Comparison of ENCODE assay signal across 26 cellular contexts in genomic region chr22:45262195-45262930, GRCh38. TPM values are rescaled to one million over a fixed set of nuclear protein-coding genes. Genes with fewer than 3 reads are reported as not detected.
DNase-seq lines count a peak whose midpoint lies in the region; ATAC-seq and TF ChIP-seq lines count a peak whose summit lies in the region.
"Had no signal": no experiment of that assay in that cellular context is flagged by ENCODE, and none has a peak within 500 bp of the region (broad histone marks: within the 10 kb centered on the region; RNA-seq: fewer than 3 reads in every experiment).

No MANE protein-coding gene starts in this region.

- in situ Hi-C loops in GM23248 (cut with MboI): no loop called here

- H3K4me3 Mint-ChIP-seq in naive B cell: peak overlapping the region in 7 of 8 donors; percentile 55 to 97 (median 81)
- H3K4me3 Mint-ChIP-seq: activated CD4-positive, alpha-beta memory T cell treated with anti-CD3 and anti-CD28 coated beads, Interleukin-2, amount 10 ng/mL, durations not matched to agents 7 days and 5 days; neural progenitor cell; T-helper 1 cell treated with Interleukin-12 subunit alpha and Interleukin-12 subunit beta and Interleukin-4 antibody, amounts not matched to agents 30 μg/mL and 1 μg/mL, for 36 hours had no signal

- TF ChIP-seq CTCF in RWPE1 (conservative IDR thresholded peaks at IDR 0.05; ENCODE audit: low read depth): no peak
- no peak for TF ChIP-seq CTCF in tibial artery (IDR thresholded peaks at IDR 0.05)

- WGBS in GM23248 (ENCODE audit: low coverage in 1 of 2, low lambda C conversion rate in 2 of 2, missing lambda C conversion rate in 2 of 2), 2 experiments: 88 to 89% methylated on average over 13 of the region's 13 CpGs

- H3K79me2 ChIP-seq in GM23248 (ENCODE audit: insufficient read depth): no peaks in the 10 kb centered on the region

- POLR2A ChIA-PET in RWPE1 (lab: Yijun Ruan, JAX; ENCODE audit: low non-redundant PET): no interaction called here

- CTCF ChIA-PET in RWPE1 (lab: Yijun Ruan, JAX): no interaction called here

- peaks cover 9% of the 10 kb centered on the region; the same call in 1 of the 2 replicates for H3F3A ChIP-seq in GM23248 (ENCODE audit: insufficient read depth)

- peak overlapping the region in 8 of 10 experiments; percentile 3 to 52 (median 36); a peak in 11 of 20 replicates for H3K4me3 ChIP-seq in BLaER1 treated with 17β-estradiol and CSF1 and Interleukin-3, amounts not matched to agents 10 nM and 100 nM
- H3K4me3 ChIP-seq in GM23248: no peak overlapping the region
- no peak overlapping the region for H3K4me3 ChIP-seq in tibial artery
- H3K4me3 ChIP-seq: HAP-1, neural progenitor cell, smooth muscle cell, vagina had no signal

- no peak overlapping the region for H2AFZ ChIP-seq in GM23248
- H2AFZ ChIP-seq: neural progenitor cell had no signal

- intact Hi-C loops in tibial artery (cut with DNase I; ENCODE audit: low total_unique reads) (no loop called here), left colon (cut with DNase I, micrococcal nuclease) (loop anchor here in 1 of 2 donors (10.0 kb wide), 1 partner anchor 292 kb away; no protein-coding TSS in a partner anchor)

- H3K9me2 ChIP-seq in GM23248 (ENCODE audit: insufficient read depth): no peaks in the 10 kb centered on the region

- H3K27me3 ChIP-seq in BLaER1 treated with 17β-estradiol and CSF1 and Interleukin-3, amounts not matched to agents 10 nM and 100 nM: no peaks in the 10 kb centered on the region
- H3K27me3 ChIP-seq in GM23248 (replicated peaks; ENCODE audit: insufficient read depth) (no peaks in the 10 kb centered on the region), tibial artery (no peaks in the 10 kb centered on the region)
- H3K27me3 ChIP-seq: neural progenitor cell, vagina had no signal

- H3K4me1 Mint-ChIP-seq in naive B cell: peaks cover 40 to 53% (median 48%) of the 10 kb centered on the region in 3 donors

- DNase-seq in RWPE1 (ENCODE audit: low spot score) (no peak), naive B cell (no peak), GM23248 (no peak), tibial artery (no peak), pons (ENCODE audit: low spot score) (no peak), left colon (no peak)
- DNase-seq: activated CD4-positive, alpha-beta memory T cell treated with anti-CD3 and anti-CD28 coated beads, Interleukin-2, amount 10 ng/mL, durations not matched to agents 7 days and 5 days; activated naive CD4-positive, alpha-beta T cell treated with Interleukin-2 at 50 U/mL for 16 hours; activated T-cell treated with anti-CD3 and anti-CD28 coated beads, Interleukin-2, amount 50 U/mL, for 1 hour; effector CD4-positive, alpha-beta T cell; kidney glomerular epithelial cell; midbrain; NCI-H1092; NCI-H2081 treated with DMSO at 0.1 percent for 48 hours; stimulated activated CD4-positive, alpha-beta T cell treated with anti-CD3 and anti-CD28 coated beads, Interleukin-4, amount 100 ng/mL, for 1 hour; WERI-Rb-1 had no signal

- peaks cover 0 to 6% (median 0%) of the 10 kb centered on the region in 3 donors for H3K27me3 Mint-ChIP-seq in naive B cell

- peaks cover 0 to 19% (median 9%) of the 10 kb centered on the region in 11 experiments; a peak in 16 of 22 replicates for H4K20me1 ChIP-seq in BLaER1 treated with 17β-estradiol and CSF1 and Interleukin-3, amounts not matched to agents 10 nM and 100 nM
- H4K20me1 ChIP-seq in GM23248 (ENCODE audit: insufficient read depth): no peaks in the 10 kb centered on the region

- H3K27ac Mint-ChIP-seq in naive B cell: peak overlapping the region in 3 of 6 donors; percentile 7 to 47 (median 14)
- H3K27ac Mint-ChIP-seq: activated CD4-positive, alpha-beta memory T cell treated with anti-CD3 and anti-CD28 coated beads, Interleukin-2, amount 10 ng/mL, durations not matched to agents 7 days and 5 days; T-helper 1 cell treated with Interleukin-12 subunit alpha and Interleukin-12 subunit beta and Interleukin-4 antibody, amounts not matched to agents 30 μg/mL and 1 μg/mL, for 36 hours had no signal

- ATAC-seq in GM21381 (IDR thresholded peaks at IDR 0.05; ENCODE audit: unreplicated experiment): peak; percentile 5
- no peak for ATAC-seq in naive B cell (ENCODE audit: low read depth in 2 of 2)
- ATAC-seq in left colon: no peak

- H3K9me3 Mint-ChIP-seq in naive B cell: no peaks in the 10 kb centered on the region
- H3K9me3 Mint-ChIP-seq: T-helper 1 cell treated with Interleukin-12 subunit alpha and Interleukin-12 subunit beta and Interleukin-4 antibody, amounts not matched to agents 30 μg/mL and 1 μg/mL, for 36 hours had no signal

- peaks cover 51 to 76% (median 69%) of the 10 kb centered on the region in 10 experiments for H3K4me1 ChIP-seq in BLaER1 treated with 17β-estradiol and CSF1 and Interleukin-3, amounts not matched to agents 10 nM and 100 nM
- H3K4me1 ChIP-seq in GM23248 (ENCODE audit: insufficient read depth) (peaks cover 3% of the 10 kb centered on the region), tibial artery (peaks cover 0 to 11% (median 4%) of the 10 kb centered on the region in 4 donors)
- H3K4me1 ChIP-seq: HAP-1, neural progenitor cell had no signal

- H3K36me3 Mint-ChIP-seq in naive B cell: no peaks in the 10 kb centered on the region
- H3K36me3 Mint-ChIP-seq: neural progenitor cell had no signal

- H3K9me3 ChIP-seq in BLaER1 treated with 17β-estradiol and CSF1 and Interleukin-3, amounts not matched to agents 10 nM and 100 nM (replicated peaks in 1 of 11): no peaks in the 10 kb centered on the region
- H3K9me3 ChIP-seq in GM23248 (ENCODE audit: low read depth) (no peaks in the 10 kb centered on the region), tibial artery (no peaks in the 10 kb centered on the region)
- H3K9me3 ChIP-seq: HAP-1, vagina had no signal

- H3K4me2 ChIP-seq in BLaER1 treated with 17β-estradiol and CSF1 and Interleukin-3, amounts not matched to agents 10 nM and 100 nM: peak overlapping the region; percentile 80 to 98 (median 97)
- H3K4me2 ChIP-seq in GM23248 (ENCODE audit: unreplicated experiment): no peak overlapping the region
- H3K4me2 ChIP-seq: neural progenitor cell, smooth muscle cell had no signal

- peak overlapping the region in 9 of 11 experiments; percentile 0 to 72 (median 54); a peak in 17 of 22 replicates for H3K9ac ChIP-seq in BLaER1 treated with 17β-estradiol and CSF1 and Interleukin-3, amounts not matched to agents 10 nM and 100 nM
- no peak overlapping the region for H3K9ac ChIP-seq in GM23248
- H3K9ac ChIP-seq: neural progenitor cell had no signal

- H3K36me3 ChIP-seq in BLaER1 treated with 17β-estradiol and CSF1 and Interleukin-3, amounts not matched to agents 10 nM and 100 nM: no peaks in the 10 kb centered on the region
- H3K36me3 ChIP-seq in GM23248 (ENCODE audit: low read depth) (no peaks in the 10 kb centered on the region), tibial artery (no peaks in the 10 kb centered on the region)
- H3K36me3 ChIP-seq: HAP-1, neural progenitor cell, vagina, WERI-Rb-1 had no signal

- peak overlapping the region in 9 of 11 experiments; percentile 21 to 88 (median 75); a peak in 17 of 22 replicates for H3K27ac ChIP-seq in BLaER1 treated with 17β-estradiol and CSF1 and Interleukin-3, amounts not matched to agents 10 nM and 100 nM
- 0 out of 2 replicates have a peak overlapping the region, but pooled peaks have one; percentile 6 for H3K27ac ChIP-seq in RWPE1
- H3K27ac ChIP-seq in GM23248: no peak overlapping the region
- H3K27ac ChIP-seq in tibial artery: no peak overlapping the region
- H3K27ac ChIP-seq: neural progenitor cell, vagina, WERI-Rb-1 had no signal

RNA-seq across cellular contexts. Expression of gene KIAA0930, which starts 21.7 kb away (rescaled TPM):
- polyA plus RNA-seq in naive B cell (ENCODE audit: low read depth in 6 of 6) (1 to 10 TPM; 2.8 to 5.7 (median 5.0) TPM), GM23248 (2016; fragmentation: Nextera tagmentation; extraction: Ambion mirVana) (8.5 and 8.6 TPM in 2 replicates)
- total RNA-seq in GM23248 (2014; rRNA removed; shearing (Covaris generic)): 49.2 and 50.9 TPM in 2 replicates
- 10 to 100 TPM; 36.0 to 52.2 TPM for total RNA-seq in left colon

RNA-seq across cellular contexts. Expression of gene UPK3A, which starts 22.4 kb away (rescaled TPM):
- under 1 TPM in 2 of 6 donors, not detected in 4; 0.55 to 0.57 TPM for polyA plus RNA-seq in naive B cell (ENCODE audit: low read depth in 6 of 6)
- total RNA-seq in GM23248 (2014; rRNA removed; shearing (Covaris generic)): not detected in 2 replicates
- not detected in 2 replicates for polyA plus RNA-seq in GM23248 (2016; fragmentation: Nextera tagmentation; extraction: Ambion mirVana)
- total RNA-seq in left colon: under 1 TPM in 1 of 2 donors, not detected in 1; 0.34 TPM
- total RNA-seq: activated CD4-positive, alpha-beta memory T cell treated with anti-CD3 and anti-CD28 coated beads, Interleukin-2, amount 10 ng/mL, durations not matched to agents 7 days and 5 days; frontal cortex; smooth muscle cell; vagina had no signal
- polyA plus RNA-seq: AG04450, esophagus, smooth muscle cell had no signal

RNA-seq across cellular contexts. Expression of gene FAM118A, which starts 47.4 kb away (rescaled TPM):
- polyA plus RNA-seq in naive B cell (ENCODE audit: low read depth in 6 of 6): 10 to 100 TPM; 11.2 to 72.1 (median 37.0) TPM
- 5.2 and 11.1 TPM in 2 replicates for total RNA-seq in GM23248 (2014; rRNA removed; shearing (Covaris generic))
- polyA plus RNA-seq in GM23248 (2016; fragmentation: Nextera tagmentation; extraction: Ambion mirVana): 8.0 and 8.5 TPM in 2 replicates
- 10 to 100 TPM; 47.0 to 60.7 TPM for total RNA-seq in left colon

Comparison
In these comparisons a context has a peak if more than half of its experiments do, and no peak if none do; other contexts are left out.
1. H3K27ac ChIP-seq: peak in BLaER1 treated with 17β-estradiol and CSF1 and Interleukin-3, amounts not matched to agents 10 nM and 100 nM (9 of 11) and RWPE1 (single experiment); none in GM23248 (single experiment) and tibial artery (0 of 2).
2. H3K4me3 ChIP-seq: peak in BLaER1 treated with 17β-estradiol and CSF1 and Interleukin-3, amounts not matched to agents 10 nM and 100 nM (8 of 10); none in GM23248 (single experiment) and tibial artery (0 of 2).